Comparison of ENCODE assay signal across 9 cellular contexts in genomic region chr4:84681488-84682274, GRCh38.
DNase-seq lines count a peak whose midpoint lies in the region; ATAC-seq and TF ChIP-seq lines count a peak whose summit lies in the region.
"Had no signal": no experiment of that assay in that cellular context is flagged by ENCODE, and none has a peak within 500 bp of the region (broad histone marks: within the 10 kb centered on the region; RNA-seq: fewer than 3 reads in every experiment).

No MANE protein-coding gene starts in this region.

- DNase-seq in HFF-Myc (ENCODE audit: extremely low read depth, low read depth) (peak; percentile 53), SKM-1 (lab: John Stamatoyannopoulos, UW; ENCODE audit: unreplicated experiment) (peak; percentile 50), fibroblast of villous mesenchyme (ENCODE audit: low read depth) (peak; percentile 77), psoas muscle (no peak), DMS 273 treated with DMSO at 0.1 percent for 48 hours (lab: John Stamatoyannopoulos, UW) (no peak), NCI-H146 treated with DMSO at 0.1 percent for 48 hours (lab: John Stamatoyannopoulos, UW; ENCODE audit: unreplicated experiment) (no peak)

- no peaks in the 10 kb centered on the region for H3K27me3 ChIP-seq in psoas muscle (ENCODE audit: insufficient read depth in 3 of 3, low read length in 2 of 3)

- no peak overlapping the region for H3K27ac ChIP-seq in psoas muscle
- H3K27ac ChIP-seq: VCaP had no signal

- H3K4me1 ChIP-seq in psoas muscle, result peaks cover 10% of the 10 kb centered on the region

- no peak for TF ChIP-seq CTCF in HFF-Myc (IDR thresholded peaks at IDR 0.05; ENCODE audit: low read depth, low read length, missing control alignments)
- TF ChIP-seq CTCF in fibroblast of villous mesenchyme (IDR thresholded peaks at IDR 0.05; ENCODE audit: insufficient read depth, low read depth, low read length), result peak; percentile 21
- no peak for TF ChIP-seq CTCF in psoas muscle (IDR thresholded peaks at IDR 0.05)

- 65 to 77% (median 70%) methylated on average over 2 of the region's 2 CpGs for WGBS in psoas muscle, 3 donors

- intact Hi-C loops in psoas muscle (cut with DNase I), result no loop called here

- H3K9me3 ChIP-seq in psoas muscle, result no peaks in the 10 kb centered on the region

- H3K4me3 ChIP-seq in HFF-Myc (replicated peaks; ENCODE audit: low read depth, low read length) (no peak overlapping the region), fibroblast of villous mesenchyme (ENCODE audit: low read depth, low read length) (no peak overlapping the region), psoas muscle (no peak overlapping the region)

- peak; percentile 79 to 85 (median 81) for ATAC-seq in psoas muscle
- ATAC-seq in GM18870 (IDR thresholded peaks at IDR 0.05; ENCODE audit: unreplicated experiment), result no peak
- ATAC-seq in HG03135 (IDR thresholded peaks at IDR 0.05; ENCODE audit: unreplicated experiment), result no peak

- H3K36me3 ChIP-seq in psoas muscle (ENCODE audit: insufficient read depth in 1 of 2, low read depth in 1 of 2), result peaks cover 15 to 96% of the 10 kb centered on the region in 2 donors

Comparison
In these comparisons a context has a peak if more than half of its experiments do, and no peak if none do; other contexts are left out.
1. DNase-seq: peak in HFF-Myc (single experiment), SKM-1 (single experiment) and fibroblast of villous mesenchyme (single experiment); none in psoas muscle (0 of 2), DMS 273 treated with DMSO at 0.1 percent for 48 hours (single experiment) and NCI-H146 treated with DMSO at 0.1 percent for 48 hours (single experiment).
2. ATAC-seq: peak in psoas muscle (4 of 4); none in GM18870 (single experiment) and HG03135 (single experiment).